Comparison of ENCODE assay signal across 12 cellular contexts in the genomic region with DNA sequence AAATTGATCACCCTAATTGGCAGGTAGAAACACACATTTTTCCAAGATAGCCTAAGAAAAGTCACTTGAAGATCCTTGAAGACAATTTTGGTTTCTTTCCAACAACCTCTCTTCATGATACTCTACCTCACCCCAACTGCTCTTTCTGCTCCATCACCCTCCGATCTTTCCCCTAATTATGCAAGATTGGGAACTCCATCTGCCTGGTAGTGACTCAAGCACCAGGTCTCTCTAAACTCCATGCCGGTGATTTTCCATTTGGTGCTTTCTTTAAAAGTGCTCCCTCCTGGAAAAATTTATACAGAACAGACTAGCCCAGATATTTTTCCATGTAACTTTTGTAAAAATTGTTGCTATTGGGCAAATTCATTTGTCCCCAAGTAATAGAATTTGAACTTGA. TPM values are rescaled to one million over a fixed set of nuclear protein-coding genes. Genes with fewer than 3 reads are reported as not detected.
DNase-seq lines count a peak whose midpoint lies in the region; FAIRE-seq and TF ChIP-seq lines count a peak whose summit lies in the region.
"Had no signal": no experiment of that assay in that cellular context is flagged by ENCODE, and none has a peak within 500 bp of the region (broad histone marks: within the 10 kb centered on the region; RNA-seq: fewer than 3 reads in every experiment).

No MANE protein-coding gene starts in this region.

- H3K27ac ChIP-seq in ACC112 (ENCODE audit: low read depth, low read length) = peak overlapping the region; percentile 38; the same call in 1 of the 2 replicates

- H3K79me2 ChIP-seq in ACC112 (ENCODE audit: control insufficient read depth, insufficient read depth, low read length, unreplicated experiment) = peaks cover 35% of the 10 kb centered on the region

- TF ChIP-seq CTCF in fibroblast of villous mesenchyme (IDR thresholded peaks at IDR 0.05; ENCODE audit: insufficient read depth, low read depth, low read length) = no peak

- peaks cover 11% of the 10 kb centered on the region for H3K36me3 ChIP-seq in ACC112 (ENCODE audit: insufficient read depth, low read length)

- FAIRE-seq in RCC 7860 (lab: Jason Lieb, UNC) = peak; percentile 93

- H3K4me3 ChIP-seq in ACC112 (ENCODE audit: low read depth, low read length) = peak overlapping the region; percentile 82; the same call in 1 of the 2 replicates
- H3K4me3 ChIP-seq in fibroblast of villous mesenchyme (ENCODE audit: low read depth, low read length) = no peak overlapping the region

- H3K4me1 ChIP-seq in ACC112 (ENCODE audit: control insufficient read depth, insufficient read depth, low read length, unreplicated experiment) = peaks cover 41% of the 10 kb centered on the region

- no peaks in the 10 kb centered on the region for H3K27me3 ChIP-seq in ACC112 (ENCODE audit: insufficient read depth, low read length)

- no peak overlapping the region for H2AFZ ChIP-seq in ACC112 (ENCODE audit: low read length, unreplicated experiment)

- peak; percentile 75 for DNase-seq in DMS 273 treated with DMSO at 0.1 percent for 48 hours (lab: John Stamatoyannopoulos, UW)
- peak; percentile 84 for DNase-seq in RCC 7860 (ENCODE audit: low spot score)
- DNase-seq in fibroblast of villous mesenchyme (ENCODE audit: low read depth) = peak; percentile 62
- DNase-seq in NCI-H345 (lab: John Stamatoyannopoulos, UW) = no peak
- no peak for DNase-seq in NCI-H1105 treated with DMSO at 0.1 percent for 48 hours (lab: John Stamatoyannopoulos, UW)
- DNase-seq in NCI-H2227 (lab: John Stamatoyannopoulos, UW; ENCODE audit: unreplicated experiment) = no peak
- no peak for DNase-seq in NCI-H2081 treated with DMSO at 0.1 percent for 48 hours (lab: John Stamatoyannopoulos, UW)
- DNase-seq: caudate nucleus; psoas muscle; SIG-M5; stimulated activated CD4-positive, alpha-beta T cell treated with anti-CD3 and anti-CD28 coated beads, Interleukin-2, amount 100 ng/mL, for 24 hours had no signal

RNA-seq across cellular contexts. Expression of a gene that starts 1.1 kb away (rescaled TPM):
- total RNA-seq in fibroblast of villous mesenchyme = 102 and 542 TPM in 2 replicates

Comparison
In these comparisons a context has a peak if more than half of its experiments do, and no peak if none do; other contexts are left out.
1. DNase-seq: peak in DMS 273 treated with DMSO at 0.1 percent for 48 hours (single experiment), RCC 7860 (single experiment) and fibroblast of villous mesenchyme (single experiment); none in NCI-H345 (single experiment), NCI-H1105 treated with DMSO at 0.1 percent for 48 hours (single experiment), NCI-H2227 (single experiment) and NCI-H2081 treated with DMSO at 0.1 percent for 48 hours (single experiment).